8 cellular contexts compared by ENCODE assay signal in genomic region chr3:69080233-69080644, GRCh38. TPM values are rescaled to one million over a fixed set of nuclear protein-coding genes. Genes with fewer than 3 reads are reported as not detected.
DNase-seq lines count a peak whose midpoint lies in the region; ATAC-seq, FAIRE-seq and TF ChIP-seq lines count a peak whose summit lies in the region.

TSS of gene UBA3 (minus strand) at chr3:69080365. CDS start at chr3:69080353, 12 bp downstream.

- POLR2A ChIA-PET in HepG2 (lab: Yijun Ruan, JAX), result interaction anchor here (1.0 to 1.2 kb wide), 2 partner anchors 67 to 120 kb away, joined by 3 to 6 read pairs; partner anchors contain the start of gene EOGT

- TF ChIP-seq POLR2A in GM19193 (IDR thresholded peaks at IDR 0.05; ENCODE audit: extremely low read depth, insufficient read depth, insufficient read length), result peak; percentile 83
- peak; percentile 37 to 81; a peak in 3 of 4 replicates for TF ChIP-seq POLR2A in HepG2 (IDR thresholded peaks at IDR 0.05; ENCODE audit: insufficient read depth in 1 of 2, low read depth in 2 of 2, low read length in 2 of 2)

- peak within 1 kb of the TSS; percentile 76 for H3K4me3 Mint-ChIP-seq in dendritic cell treated with granulocyte-macrophage colony-stimulating factor and Interleukin-4, amounts not matched to agents 40 ng/mL and 50 ng/mL, for 4 days

- H3K9me3 Mint-ChIP-seq in dendritic cell treated with granulocyte-macrophage colony-stimulating factor and Interleukin-4, amounts not matched to agents 40 ng/mL and 50 ng/mL, for 4 days, result no peaks in the 10 kb centered on the region

- CTCF ChIA-PET in HepG2 (lab: Yijun Ruan, JAX; ENCODE audit: low intra/inter-chr PET ratio, low total read pairs), result no interaction called here

- in situ Hi-C loops in HepG2 (cut with HindIII; ENCODE audit: extremely low pct_ligation_motif_present, low pct_unique_long_range_greater_than_20kb), result no loop called here

- no peaks in the 10 kb centered on the region for H3K36me3 ChIP-seq in HepG2 (replicated peaks in 1 of 2; ENCODE audit: control insufficient read depth in 1 of 2, insufficient read depth in 2 of 2, low read length in 2 of 2)

- no peaks in the 10 kb centered on the region for H3K9me3 ChIP-seq in HepG2 (ENCODE audit: low read length)

- H2AFZ ChIP-seq in HepG2 (ENCODE audit: low read length), result no peak within 1 kb of the TSS

- FAIRE-seq in HepG2 (lab: Jason Lieb, UNC), result no peak

- intact Hi-C loops in dendritic cell treated with granulocyte-macrophage colony-stimulating factor and Interleukin-4, amounts not matched to agents 40 ng/mL and 50 ng/mL, for 4 days (cut with micrococcal nuclease), result loop anchor here (10.0 kb wide), 1 partner anchor 245 kb away; no protein-coding TSS in a partner anchor
- intact Hi-C loops in HepG2 (cut with micrococcal nuclease; ENCODE audit: unreplicated experiment), result loop anchor here (1.0 kb wide), 1 partner anchor 28 kb away; the partner anchor contains the start of gene TMF1

- no peak for TF ChIP-seq RAD21 in HepG2 (CRISPR knock-in tag; IDR thresholded peaks at IDR 0.05)

- H3K27me3 ChIP-seq in HepG2 (ENCODE audit: control insufficient read depth in 1 of 2, insufficient read depth in 2 of 2, low read length in 2 of 2), result no peaks in the 10 kb centered on the region; a peak in 1 of 5 replicates

- peak within 1 kb of the TSS; percentile 61 to 86 (median 71) for H3K4me3 ChIP-seq in HepG2 (replicated peaks in 1 of 3; ENCODE audit: insufficient read depth in 1 of 3, low read depth in 2 of 3, low read length in 3 of 3)

- DNase-seq in AML-193 (lab: John Stamatoyannopoulos, UW) (peak; percentile 86 to 92), NCI-H69 (lab: John Stamatoyannopoulos, UW) (peak; percentile 91), HepG2 (ENCODE audit: low spot score) (peak; percentile 76)
- DNase-seq in activated CD4-positive, alpha-beta T cell treated with anti-CD3 and anti-CD28 coated beads, Interleukin-2, amount 50 U/mL, for 24 hours (ENCODE audit: low read depth in 1 of 2, low spot score in 1 of 2), result peak; percentile 79 to 89
- DNase-seq in stimulated activated CD4-positive, alpha-beta T cell treated with anti-CD3 and anti-CD28 coated beads, Interleukin-2, amount 100 ng/mL, for 48 hours, result peak; percentile 88 to 91

- peak within 1 kb of the TSS; percentile 81 for H3K27ac Mint-ChIP-seq in dendritic cell treated with granulocyte-macrophage colony-stimulating factor and Interleukin-4, amounts not matched to agents 40 ng/mL and 50 ng/mL, for 4 days

- H3K79me2 ChIP-seq in HepG2 (ENCODE audit: insufficient read depth, low read length), result peaks cover 28% of the 10 kb centered on the region

- no TSS peak for BruUV-seq in HepG2 (replicated peaks; lab: Mats Ljungman, UMichigan)

- H3K36me3 Mint-ChIP-seq in dendritic cell treated with granulocyte-macrophage colony-stimulating factor and Interleukin-4, amounts not matched to agents 40 ng/mL and 50 ng/mL, for 4 days (ENCODE audit: low read depth), result peaks cover 32% of the 10 kb centered on the region

- TF ChIP-seq CTCF in HepG2 (CRISPR knock-in tag; IDR thresholded peaks at IDR 0.05), result no peak

- peak within 1 kb of the TSS; percentile 78 for H3K4me2 ChIP-seq in HepG2 (ENCODE audit: low read depth, low read length)

- H4K20me1 ChIP-seq in HepG2 (ENCODE audit: insufficient read depth, low read length), result no peaks in the 10 kb centered on the region

- peaks cover 45% of the 10 kb centered on the region for H3K4me1 Mint-ChIP-seq in dendritic cell treated with granulocyte-macrophage colony-stimulating factor and Interleukin-4, amounts not matched to agents 40 ng/mL and 50 ng/mL, for 4 days (ENCODE audit: low read depth)

- H3K4me1 ChIP-seq in HepG2 (ENCODE audit: insufficient read depth, low read length), result peaks cover 53% of the 10 kb centered on the region

- H3K9ac ChIP-seq in HepG2 (ENCODE audit: insufficient read depth, low read depth, low read length), result peak within 1 kb of the TSS; percentile 86

- peak; percentile 48 for ATAC-seq in HG03439 (IDR thresholded peaks at IDR 0.05; ENCODE audit: unreplicated experiment)
- peak; percentile 87 for ATAC-seq in HepG2

- 1% methylated on average over 14 of the region's 33 CpGs for WGBS in HepG2 (ENCODE audit: low lambda C conversion rate)

- H3K27ac ChIP-seq in HepG2 (ENCODE audit: extremely low read length, insufficient read depth, low read length), result peak within 1 kb of the TSS; percentile 63

- H3K27me3 Mint-ChIP-seq in dendritic cell treated with granulocyte-macrophage colony-stimulating factor and Interleukin-4, amounts not matched to agents 40 ng/mL and 50 ng/mL, for 4 days, result no peaks in the 10 kb centered on the region

- TF ChIP-seq EP300 in HepG2 (IDR thresholded peaks at IDR 0.05; ENCODE audit: low read depth in 2 of 2, low read length in 2 of 2) (no peak), HepG2 (CRISPR knock-in tag; IDR thresholded peaks at IDR 0.05; ENCODE audit: borderline replicate concordance) (no peak)

TF ChIP-seq in HepG2, 621 proteins besides CTCF, POLR2A, EP300 and RAD21 (continues in another document):
- no peak for TF ChIP-seq ZNF652 (CRISPR knock-in tag; IDR thresholded peaks at IDR 0.05; ENCODE audit: borderline replicate concordance, low read depth)
- no peak for TF ChIP-seq ZFP1 (CRISPR knock-in tag; IDR thresholded peaks at IDR 0.05)
- no peak for TF ChIP-seq RORA (CRISPR knock-in tag; IDR thresholded peaks at IDR 0.05)
- TF ChIP-seq IRF2 (CRISPR knock-in tag; IDR thresholded peaks at IDR 0.05), result 0 out of 2 replicates have a peak, but pooled peaks have one; percentile 28
- no peak; the same call in 1 of the 2 replicates for TF ChIP-seq KLF15 (CRISPR knock-in tag; IDR thresholded peaks at IDR 0.05; ENCODE audit: borderline replicate concordance)
- no peak for TF ChIP-seq MYNN (CRISPR knock-in tag; IDR thresholded peaks at IDR 0.05; ENCODE audit: low read depth)
- TF ChIP-seq HINFP (CRISPR knock-in tag; IDR thresholded peaks at IDR 0.05; ENCODE audit: low read depth), result no peak
- no peak for TF ChIP-seq NFE2 (CRISPR knock-in tag; IDR thresholded peaks at IDR 0.05)
- TF ChIP-seq FOSL1 (CRISPR knock-in tag; IDR thresholded peaks at IDR 0.05; ENCODE audit: borderline replicate concordance), result no peak
- TF ChIP-seq ZMAT3 (CRISPR knock-in tag; conservative IDR thresholded peaks at IDR 0.05), result no peak
- no peak for TF ChIP-seq ZNF296 (CRISPR knock-in tag; conservative IDR thresholded peaks at IDR 0.05)
- no peak for TF ChIP-seq NPAS2 (CRISPR knock-in tag; IDR thresholded peaks at IDR 0.05; ENCODE audit: borderline replicate concordance)
- 0 out of 2 replicates have a peak, but pooled peaks have one; percentile 14 for TF ChIP-seq MYPOP (CRISPR knock-in tag; IDR thresholded peaks at IDR 0.05)
- no peak for TF ChIP-seq ZNF292 (CRISPR knock-in tag; IDR thresholded peaks at IDR 0.05; ENCODE audit: borderline replicate concordance, low read depth)
- TF ChIP-seq ARHGAP35 (CRISPR knock-in tag; IDR thresholded peaks at IDR 0.05; ENCODE audit: borderline replicate concordance), result no peak
- peak; percentile 41; the same call in 1 of the 2 replicates for TF ChIP-seq ARNT2 (CRISPR knock-in tag; IDR thresholded peaks at IDR 0.05; ENCODE audit: low read depth)

RNA-seq across cellular contexts. Expression of gene UBA3, which starts in this region (rescaled TPM):
- total RNA-seq in HepG2 (2016; rRNA removed; fragmentation: Illumina TruSeq; extraction: Trizol), result 49.0 and 62.8 TPM in 2 replicates
- total RNA-seq in HepG2 (2016; cell fraction: cytosol; rRNA removed; fragmentation: Illumina TruSeq; extraction: Trizol; ENCODE audit: low read depth), result 4.9 and 6.2 TPM in 2 replicates
- 48.7 and 69.6 TPM in 2 replicates for total RNA-seq in HepG2 (2016; cell fraction: insoluble cytoplasmic fraction; rRNA removed; fragmentation: Illumina TruSeq; extraction: Trizol)
- 11.4 and 13.5 TPM in 2 replicates for total RNA-seq in HepG2 (2016; cell fraction: membrane; rRNA removed; fragmentation: Illumina TruSeq; extraction: Trizol)
- total RNA-seq in HepG2 (2016; cell fraction: nucleus; rRNA removed; fragmentation: Illumina TruSeq; extraction: Trizol), result 60.4 and 60.5 TPM in 2 replicates
- polyA plus RNA-seq in HepG2 (2011; rRNA removed), result 34.6 and 40.7 TPM in 2 replicates
- 14.1 and 18.7 TPM in 2 replicates for polyA plus RNA-seq in HepG2 (2011; cell fraction: cytosol; rRNA removed)
- polyA plus RNA-seq in HepG2 (2011; cell fraction: nucleus; rRNA removed), result 57.0 and 57.3 TPM in 2 replicates
- polyA plus RNA-seq in HepG2 (2012), result 23.3 and 28.5 TPM in 2 replicates
- 2.9 and 3.8 TPM in 2 replicates for polyA plus RNA-seq in HepG2 (2016; cell fraction: cytosol; fragmentation: Illumina TruSeq; extraction: Trizol; ENCODE audit: low read depth)
- polyA plus RNA-seq in HepG2 (2016; cell fraction: insoluble cytoplasmic fraction; fragmentation: Illumina TruSeq; extraction: Trizol; ENCODE audit: low read depth), result 51.8 and 55.2 TPM in 2 replicates
- 7.6 and 8.1 TPM in 2 replicates for polyA plus RNA-seq in HepG2 (2016; cell fraction: membrane; fragmentation: Illumina TruSeq; extraction: Trizol; ENCODE audit: low read depth)
- polyA plus RNA-seq in HepG2 (2016; cell fraction: nucleus; fragmentation: Illumina TruSeq; extraction: Trizol; ENCODE audit: insufficient read depth, low read depth), result 87.4 and 95.0 TPM in 2 replicates
- 12.6 and 13.2 TPM in 2 replicates for polyA minus RNA-seq in HepG2 (2011; rRNA and poly(A)+ RNA removed; ENCODE audit: low replicate concordance)
- polyA minus RNA-seq in HepG2 (2011; cell fraction: cytosol; rRNA and poly(A)+ RNA removed), result 14.4 and 16.7 TPM in 2 replicates
- 87.9 and 89.9 TPM in 2 replicates for polyA minus RNA-seq in HepG2 (2011; cell fraction: nucleus; rRNA and poly(A)+ RNA removed)

Comparison
In these comparisons a context has a peak if more than half of its experiments do, and no peak if none do; other contexts are left out.
1. Peak in every context shown above with its lines: DNase-seq, ATAC-seq, H3K4me3 ChIP-seq and H3K27ac ChIP-seq.